1 cellular context compared by ENCODE assay signal in genomic region chr18:50751947-50752346, GRCh38.
A peak's percentile ranks its signal among the peaks of the same experiment; 100 is the strongest.
TF ChIP-seq lines count a peak whose summit lies in the region.

No MANE protein-coding gene starts in this region.

TF ChIP-seq in HEK293, 187 proteins besides CTCF, POLR2A, EP300 and RAD21 (continued from another document):
- TF ChIP-seq ATF2 (tag by site-specific recombination; IDR thresholded peaks at IDR 0.05; ENCODE audit: low read depth) (peak; percentile 51; the same call in 1 of the 2 replicates), ZNF335 (tag by site-specific recombination; conservative IDR thresholded peaks at IDR 0.05) (0 out of 2 replicates have a peak, but pooled peaks have one; percentile 22), PRDM6 (tag by site-specific recombination; IDR thresholded peaks at IDR 0.05) (no peak)
TF ChIP-seq in HEK293: peak in this region for 9.
